In genomic region chr3:98148751-98149150, GRCh38 we compare ENCODE assay signal across 10 cellular contexts. TPM values are rescaled to one million over a fixed set of nuclear protein-coding genes. Genes with fewer than 3 reads are reported as not detected.
"Had no signal": no experiment of that assay in that cellular context is flagged by ENCODE, and none has a peak within 500 bp of the region (broad histone marks: within the 10 kb centered on the region; RNA-seq: fewer than 3 reads in every experiment).

No MANE protein-coding gene starts in this region.

- H3K4me2 ChIP-seq: GM23338 had no signal

- H3K27ac ChIP-seq: GM23248 had no signal

- H3K4me1 ChIP-seq: HAP-1 had no signal

- H2AFZ ChIP-seq: GM23248, GM23338 had no signal

- H3K4me3 ChIP-seq: GM23248, GM23338, HAP-1 had no signal

- DNase-seq: GM23248, GOT3, H7, H9, HCEC 1CT, HFFc6 had no signal

- H3K9me3 ChIP-seq: HAP-1 had no signal

- ATAC-seq: GM23338, HCT116 had no signal

- H3K36me3 ChIP-seq: HAP-1 had no signal

- H3K9ac ChIP-seq: GM23248 had no signal

RNA-seq across cellular contexts. Expression of gene OR5H14, which starts 1.5 kb away (rescaled TPM):
- polyA plus RNA-seq: GM23248, H1 had no signal

RNA-seq across cellular contexts. Expression of gene OR5H15, which starts 17.7 kb away (rescaled TPM):
- polyA plus RNA-seq: GM23248, GM23338, H1 had no signal

RNA-seq across cellular contexts. Expression of gene OR5H1, which starts 18.2 kb away (rescaled TPM):
- polyA plus RNA-seq: GM23248, GM23338, H1 had no signal
